ENCODE assay signal across 17 cellular contexts in genomic region chr2:197071790-197072436, GRCh38.
DNase-seq lines count a peak whose midpoint lies in the region; ATAC-seq and TF ChIP-seq lines count a peak whose summit lies in the region.
"Had no signal": no experiment of that assay in that cellular context is flagged by ENCODE, and none has a peak within 500 bp of the region (broad histone marks: within the 10 kb centered on the region; RNA-seq: fewer than 3 reads in every experiment).

No MANE protein-coding gene starts in this region.

- H3K27me3 Mint-ChIP-seq in CD4-positive, CD25-positive, alpha-beta regulatory T cell, result no peaks in the 10 kb centered on the region
- H3K27me3 Mint-ChIP-seq in natural killer cell treated with Interleukin-12 subunit alpha and Interleukin-12 subunit beta and Interleukin-15 and Interleukin-18, amount 100 ng/mL, for 72 hours, result no peaks in the 10 kb centered on the region

- H3K4me1 ChIP-seq in CD4-positive, CD25-positive, alpha-beta regulatory T cell (ENCODE audit: control insufficient read depth, insufficient read depth, low read length, poor library complexity, severe bottlenecking), result peaks cover 18% of the 10 kb centered on the region
- peaks cover 41% of the 10 kb centered on the region for H3K4me1 ChIP-seq in KMS-11 (ENCODE audit: low read depth, poor library complexity, severe bottlenecking)
- peaks cover 25% of the 10 kb centered on the region for H3K4me1 ChIP-seq in adipocyte (ENCODE audit: control insufficient read depth, insufficient read depth, low read length)
- H3K4me1 ChIP-seq: BE2C had no signal

- no peaks in the 10 kb centered on the region for H4K20me1 ChIP-seq in KMS-11 (ENCODE audit: insufficient read depth)

- no peak overlapping the region for H2AFZ ChIP-seq in KMS-11 (ENCODE audit: low read depth)

- peaks cover 44 to 65% (median 58%) of the 10 kb centered on the region in 4 donors for H3K4me1 Mint-ChIP-seq in CD4-positive, CD25-positive, alpha-beta regulatory T cell
- H3K4me1 Mint-ChIP-seq in natural killer cell treated with Interleukin-12 subunit alpha and Interleukin-12 subunit beta and Interleukin-15 and Interleukin-18, amount 100 ng/mL, for 72 hours (ENCODE audit: low read depth in 2 of 2), result peaks cover 43 to 45% of the 10 kb centered on the region in 2 donors

- H3K9ac ChIP-seq in KMS-11 (no peak overlapping the region), adipocyte (ENCODE audit: low read length) (no peak overlapping the region)

- peak overlapping the region in 2 of 3 donors; percentile 59 to 66 for H3K27ac Mint-ChIP-seq in CD4-positive, CD25-positive, alpha-beta regulatory T cell
- H3K27ac Mint-ChIP-seq in natural killer cell treated with Interleukin-12 subunit alpha and Interleukin-12 subunit beta and Interleukin-15 and Interleukin-18, amount 100 ng/mL, for 72 hours, result peak overlapping the region; percentile 73 to 85

- no peak for ATAC-seq in CD4-positive, CD25-positive, alpha-beta regulatory T cell (ENCODE audit: low read depth in 2 of 2)
- no peak for ATAC-seq in natural killer cell treated with Interleukin-12 subunit alpha and Interleukin-12 subunit beta and Interleukin-15 and Interleukin-18, amount 100 ng/mL, for 72 hours
- ATAC-seq in GM18868 (IDR thresholded peaks at IDR 0.05; ENCODE audit: unreplicated experiment) (no peak), HG03460 (IDR thresholded peaks at IDR 0.05; ENCODE audit: unreplicated experiment) (no peak), GM21737 (IDR thresholded peaks at IDR 0.05; ENCODE audit: unreplicated experiment) (no peak)

- no peak for TF ChIP-seq CTCF in KMS-11 (conservative IDR thresholded peaks at IDR 0.05; ENCODE audit: low read depth, low read length)

- H3K9me3 Mint-ChIP-seq in CD4-positive, CD25-positive, alpha-beta regulatory T cell, result peaks cover 0 to 23% (median 3%) of the 10 kb centered on the region in 7 donors
- H3K9me3 Mint-ChIP-seq in natural killer cell treated with Interleukin-12 subunit alpha and Interleukin-12 subunit beta and Interleukin-15 and Interleukin-18, amount 100 ng/mL, for 72 hours, result no peaks in the 10 kb centered on the region

- peak overlapping the region; percentile 56 for H3K27ac ChIP-seq in CD4-positive, CD25-positive, alpha-beta regulatory T cell (ENCODE audit: insufficient read depth, low read length, poor library complexity, severe bottlenecking)
- H3K27ac ChIP-seq in KMS-11, result no peak overlapping the region
- H3K27ac ChIP-seq: brain microvascular endothelial cell had no signal

- no peak overlapping the region for H3K4me3 ChIP-seq in CD4-positive, CD25-positive, alpha-beta regulatory T cell (ENCODE audit: low read depth, low read length)
- H3K4me3 ChIP-seq in KMS-11 (IDR thresholded peaks at IDR 0.05; ENCODE audit: insufficient read depth, low read depth, low read length) (peak overlapping the region; percentile 67), adipocyte (ENCODE audit: low read length) (peak overlapping the region; percentile 61)

- H3K9me3 ChIP-seq in CD4-positive, CD25-positive, alpha-beta regulatory T cell (ENCODE audit: control insufficient read depth in 2 of 2, low read length in 2 of 2), result no peaks in the 10 kb centered on the region
- H3K9me3 ChIP-seq in adipocyte (ENCODE audit: control insufficient read depth, low read length), result no peaks in the 10 kb centered on the region

- H3K36me3 Mint-ChIP-seq in CD4-positive, CD25-positive, alpha-beta regulatory T cell, result peaks cover 77% of the 10 kb centered on the region
- peaks cover 52% of the 10 kb centered on the region for H3K36me3 Mint-ChIP-seq in natural killer cell treated with Interleukin-12 subunit alpha and Interleukin-12 subunit beta and Interleukin-15 and Interleukin-18, amount 100 ng/mL, for 72 hours

- H3K4me2 ChIP-seq in KMS-11, result 0 out of 2 replicates have a peak overlapping the region, but pooled peaks have one; percentile 56

- peaks cover 57% of the 10 kb centered on the region for H3K36me3 ChIP-seq in CD4-positive, CD25-positive, alpha-beta regulatory T cell (ENCODE audit: control insufficient read depth, insufficient read depth, low read length)
- no peaks in the 10 kb centered on the region for H3K36me3 ChIP-seq in KMS-11 (ENCODE audit: insufficient read depth)
- no peaks in the 10 kb centered on the region for H3K36me3 ChIP-seq in adipocyte (ENCODE audit: control insufficient read depth, insufficient read depth, low read length, severe bottlenecking)
- H3K36me3 ChIP-seq: BE2C, brain microvascular endothelial cell had no signal

- DNase-seq in CD4-positive, CD25-positive, alpha-beta regulatory T cell, result no peak
- DNase-seq in adipocyte (ENCODE audit: low read depth), result no peak
- no peak for DNase-seq in natural killer cell treated with Interleukin-12 subunit alpha and Interleukin-12 subunit beta and Interleukin-15 and Interleukin-18, amount 100 ng/mL, for 72 hours (ENCODE audit: low spot score)
- DNase-seq: BE2C; brain microvascular endothelial cell; DMS53; effector CD4-positive, alpha-beta T cell; NCI-H187 treated with DMSO at 0.1 percent for 48 hours; NCI-H446; SHP77 treated with DMSO at 0.1 percent for 48 hours; small intestine; stimulated activated naive CD4-positive, alpha-beta T cell; T-helper 9 cell had no signal

- H3K4me3 Mint-ChIP-seq in CD4-positive, CD25-positive, alpha-beta regulatory T cell, result peak overlapping the region in 3 of 4 donors; percentile 3 to 18 (median 18)
- H3K4me3 Mint-ChIP-seq in natural killer cell treated with Interleukin-12 subunit alpha and Interleukin-12 subunit beta and Interleukin-15 and Interleukin-18, amount 100 ng/mL, for 72 hours, result peak overlapping the region; percentile 10

- H3K27me3 ChIP-seq in CD4-positive, CD25-positive, alpha-beta regulatory T cell (ENCODE audit: control insufficient read depth, insufficient read depth, low read length), result no peaks in the 10 kb centered on the region
- no peaks in the 10 kb centered on the region for H3K27me3 ChIP-seq in KMS-11 (ENCODE audit: insufficient read depth, low read depth)
- H3K27me3 ChIP-seq in adipocyte (replicated peaks; ENCODE audit: control insufficient read depth, insufficient read depth, low read length), result no peaks in the 10 kb centered on the region
- H3K27me3 ChIP-seq: BE2C, brain microvascular endothelial cell had no signal

- no peaks in the 10 kb centered on the region for H3K79me2 ChIP-seq in KMS-11 (ENCODE audit: insufficient read depth, low read depth)
